ENCODE assay signal across 7 cellular contexts in genomic region chr17:51153210-51154072, GRCh38.
DNase-seq lines count a peak whose midpoint lies in the region; ATAC-seq, FAIRE-seq and TF ChIP-seq lines count a peak whose summit lies in the region.

NME1 (plus strand) TSS chr17:51153559; CDS start chr17:51155655, 2,096 bp downstream.

- peak; percentile 97 for FAIRE-seq in GM18507 (lab: Jason Lieb, UNC)

- TF ChIP-seq CTCF in astrocyte of the spinal cord (IDR thresholded peaks at IDR 0.05; ENCODE audit: low read depth, low read length) (peak; percentile 88), retinal pigment epithelial cell (conservative IDR thresholded peaks at IDR 0.05; ENCODE audit: low read depth, low read length) (peak; percentile 90)

- ATAC-seq in HG02981 (IDR thresholded peaks at IDR 0.05; ENCODE audit: unreplicated experiment) = peak; percentile 89

- peak; percentile 91 for DNase-seq in GM18507 (ENCODE audit: extremely low spot score, insufficient read length, low read depth)
- peak; percentile 97 for DNase-seq in NCI-H2029 (lab: John Stamatoyannopoulos, UW)
- DNase-seq in T-helper 9 cell = peak; percentile 94
- DNase-seq in astrocyte of the spinal cord (ENCODE audit: low read depth, low spot score) = peak; percentile 99
- peak; percentile 82 to 100 (median 96) for DNase-seq in hypothalamus (lab: John Stamatoyannopoulos, UW)
- DNase-seq in retinal pigment epithelial cell (ENCODE audit: low read depth) = peak; percentile 98

- H3K4me3 ChIP-seq in astrocyte of the spinal cord (ENCODE audit: low read depth, low read length) = peak within 1 kb of the TSS; percentile 73
- H3K4me3 ChIP-seq in retinal pigment epithelial cell (ENCODE audit: low read length) = peak within 1 kb of the TSS; percentile 95

- in situ Hi-C loops in astrocyte of the spinal cord (cut with HindIII; ENCODE audit: low sequenced_read_pairs) = no loop called here

Comparison
In these comparisons a context has a peak if more than half of its experiments do, and no peak if none do; other contexts are left out.
1. Peak in every context shown above with its lines: DNase-seq, ATAC-seq and H3K4me3 ChIP-seq.